Comparison of ENCODE assay signal across 8 cellular contexts in the genomic region with DNA sequence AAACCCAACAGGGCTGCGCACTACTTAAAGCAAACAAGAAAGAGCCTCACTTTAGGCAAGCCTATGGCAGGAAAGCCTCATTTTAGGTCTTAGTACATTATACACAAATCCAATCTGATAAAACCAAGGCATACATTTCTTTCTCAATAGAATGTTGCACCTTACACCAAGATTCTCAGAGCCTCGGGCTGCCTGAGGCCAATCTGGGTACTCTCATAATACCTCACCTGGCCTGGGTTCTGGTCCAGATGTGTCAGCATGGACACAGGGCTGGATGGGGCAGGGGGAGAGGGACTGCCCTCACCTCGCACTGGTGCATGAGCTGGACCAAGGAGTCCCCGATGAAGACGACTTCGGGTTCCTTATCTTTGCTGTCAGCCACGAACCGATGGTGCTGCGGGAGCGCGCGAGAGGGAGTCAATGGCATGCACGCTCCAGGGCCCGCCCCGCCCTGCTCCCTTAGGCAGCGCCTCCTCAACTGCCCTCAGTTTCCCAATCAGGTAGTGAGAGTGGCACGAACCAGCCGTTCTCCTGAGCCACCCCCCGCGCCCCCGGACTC. TPM values are rescaled to one million over a fixed set of nuclear protein-coding genes. Genes with fewer than 3 reads are reported as not detected.
DNase-seq lines count a peak whose midpoint lies in the region; ATAC-seq lines count a peak whose summit lies in the region.

A gene with protein sequence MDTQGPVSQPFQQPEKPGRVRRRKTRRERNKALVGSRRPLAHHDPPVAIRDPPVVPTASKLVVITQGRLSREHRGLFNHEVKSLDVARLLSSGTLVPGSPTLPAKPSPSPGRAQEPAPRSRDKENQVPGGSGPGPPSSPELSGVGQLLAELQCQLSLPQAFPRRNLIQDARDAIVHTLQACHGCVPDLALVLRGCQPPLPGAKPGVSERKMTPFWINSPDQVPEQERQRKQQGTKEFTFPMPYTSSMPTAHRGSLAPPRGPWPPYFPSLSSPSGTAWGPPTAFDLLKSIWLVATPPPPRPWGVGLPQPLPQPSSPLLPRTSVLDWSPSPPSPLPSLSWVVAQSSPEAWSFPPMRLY (plus strand): TSS at position 487 of the 559 bp plus-strand sequence. CDS start 7,453 bp downstream, outside the sequence.

- H3K9ac ChIP-seq in iPS-18a (ENCODE audit: low read length), result peak within 1 kb of the TSS; percentile 60

- H3K4me3 ChIP-seq in iPS-18a (ENCODE audit: low read length), result peak within 1 kb of the TSS; percentile 85

- no peaks in the 10 kb centered on the region for H3K27me3 ChIP-seq in iPS-18a (ENCODE audit: control insufficient read depth, insufficient read depth, low read length)

- no peaks in the 10 kb centered on the region for H3K27me3 Mint-ChIP-seq in activated naive CD8-positive, alpha-beta T cell treated with anti-CD3 and anti-CD28 coated beads, Interleukin-2, amount 50 U/mL, for 24 hours

- H3K27ac ChIP-seq in iPS-18a (ENCODE audit: low read length), result peak within 1 kb of the TSS; percentile 59

- peak; percentile 11 for ATAC-seq in activated naive CD8-positive, alpha-beta T cell treated with anti-CD3 and anti-CD28 coated beads, Interleukin-2, amount 50 U/mL, for 24 hours
- no peak for ATAC-seq in HG03025 (IDR thresholded peaks at IDR 0.05; ENCODE audit: low FRiP score, unreplicated experiment)

- no peaks in the 10 kb centered on the region for H3K9me3 Mint-ChIP-seq in activated naive CD8-positive, alpha-beta T cell treated with anti-CD3 and anti-CD28 coated beads, Interleukin-2, amount 50 U/mL, for 24 hours

- peaks cover 4% of the 10 kb centered on the region for H3K36me3 Mint-ChIP-seq in activated naive CD8-positive, alpha-beta T cell treated with anti-CD3 and anti-CD28 coated beads, Interleukin-2, amount 50 U/mL, for 24 hours (ENCODE audit: low read depth)

- H3K4me3 Mint-ChIP-seq in activated naive CD8-positive, alpha-beta T cell treated with anti-CD3 and anti-CD28 coated beads, Interleukin-2, amount 50 U/mL, for 24 hours, result peak within 1 kb of the TSS; percentile 83

- DNase-seq in NCI-H146 (lab: John Stamatoyannopoulos, UW), result peak; percentile 66
- DNase-seq in NCI-H146 treated with DMSO at 0.1 percent for 48 hours (lab: John Stamatoyannopoulos, UW; ENCODE audit: unreplicated experiment), result no peak
- peak in 68 of 76 experiments; percentile 18 to 91 (median 65) for DNase-seq in HUDEP-2 (lab: John Stamatoyannopoulos, UW; ENCODE audit: unreplicated experiment in 76 of 76)
- DNase-seq in activated naive CD8-positive, alpha-beta T cell treated with anti-CD3 and anti-CD28 coated beads, Interleukin-2, amount 50 U/mL, for 24 hours, result peak; percentile 43
- DNase-seq in stimulated activated naive CD4-positive, alpha-beta T cell treated with Interleukin-2 at 50 U/mL for 16 hours (lab: John Stamatoyannopoulos, UW), result peak; percentile 26
- DNase-seq in mucosa of gallbladder (ENCODE audit: low spot score), result no peak

- no peaks in the 10 kb centered on the region for H3K9me3 ChIP-seq in iPS-18a (ENCODE audit: control insufficient read depth, low read depth, low read length)

- H3K4me1 Mint-ChIP-seq in activated naive CD8-positive, alpha-beta T cell treated with anti-CD3 and anti-CD28 coated beads, Interleukin-2, amount 50 U/mL, for 24 hours, result peaks cover 24% of the 10 kb centered on the region

- peaks cover 4% of the 10 kb centered on the region for H3K36me3 ChIP-seq in iPS-18a (ENCODE audit: control insufficient read depth, low read depth, low read length)

- H3K27ac Mint-ChIP-seq in activated naive CD8-positive, alpha-beta T cell treated with anti-CD3 and anti-CD28 coated beads, Interleukin-2, amount 50 U/mL, for 24 hours, result peak within 1 kb of the TSS; percentile 84

- H3K4me1 ChIP-seq in iPS-18a (ENCODE audit: control insufficient read depth, low read depth, low read length), result peaks cover 13% of the 10 kb centered on the region

RNA-seq across cellular contexts. Expression of the gene that starts here (rescaled TPM):
- total RNA-seq in mucosa of gallbladder, result 0.75 TPM

Comparison
In these comparisons a context has a peak if more than half of its experiments do, and no peak if none do; other contexts are left out.
1. DNase-seq: peak in NCI-H146 (single experiment), HUDEP-2 (68 of 76), activated naive CD8-positive, alpha-beta T cell treated with anti-CD3 and anti-CD28 coated beads, Interleukin-2, amount 50 U/mL, for 24 hours (single experiment) and stimulated activated naive CD4-positive, alpha-beta T cell treated with Interleukin-2 at 50 U/mL for 16 hours (single experiment); none in NCI-H146 treated with DMSO at 0.1 percent for 48 hours (single experiment) and mucosa of gallbladder (single experiment).